8 cellular contexts compared by ENCODE assay signal in the genomic region with DNA sequence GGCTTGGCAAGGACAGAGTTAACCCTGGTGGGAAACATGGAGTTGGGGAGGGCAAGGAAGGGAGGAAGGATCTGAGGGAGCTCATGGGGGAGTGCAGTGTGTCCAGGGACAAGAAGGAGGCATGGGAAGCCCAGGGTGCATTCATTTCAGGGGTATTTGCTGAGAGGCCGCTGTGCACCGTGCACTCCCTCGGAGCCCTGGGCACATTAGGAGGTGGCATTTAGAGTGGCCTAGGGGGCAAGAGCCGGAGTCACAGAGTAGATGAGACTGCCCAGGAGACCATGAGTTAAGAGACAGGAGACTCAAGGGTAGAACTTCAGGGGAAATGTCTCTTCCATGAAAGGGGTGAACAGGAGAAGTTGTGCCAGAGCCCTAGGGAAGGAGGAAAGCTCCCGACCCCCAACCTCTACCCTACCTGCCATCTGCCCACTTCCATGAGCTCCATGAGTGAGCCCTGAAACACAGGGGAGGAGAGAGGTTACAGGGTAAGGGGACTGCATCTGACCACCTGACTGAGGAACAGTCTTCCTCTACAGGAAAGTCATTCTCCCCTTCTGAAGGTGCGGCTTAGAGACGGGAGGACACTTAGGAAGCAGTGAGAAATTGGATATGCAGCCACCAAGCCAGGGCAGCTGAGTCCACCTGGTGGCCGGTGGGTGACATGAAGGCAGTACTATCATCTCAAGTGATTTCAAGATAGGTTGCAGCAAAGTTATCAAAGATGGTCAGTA. TPM values are rescaled to one million over a fixed set of nuclear protein-coding genes. Genes with fewer than 3 reads are reported as not detected.
DNase-seq lines count a peak whose midpoint lies in the region; ATAC-seq and TF ChIP-seq lines count a peak whose summit lies in the region.

No MANE protein-coding gene starts in this region.

- peak; percentile 89 for TF ChIP-seq CTCF in LNCaP clone FGC (IDR thresholded peaks at IDR 0.05; ENCODE audit: control insufficient read depth, extremely low read depth, insufficient read depth)
- TF ChIP-seq CTCF in retinal pigment epithelial cell (conservative IDR thresholded peaks at IDR 0.05; ENCODE audit: low read depth, low read length), result peak; percentile 87

- H3K4me3 ChIP-seq in LNCaP clone FGC (ENCODE audit: low read depth, low read length), result no peak overlapping the region
- no peak overlapping the region for H3K4me3 ChIP-seq in retinal pigment epithelial cell (ENCODE audit: low read length)

- peak; percentile 93 for ATAC-seq in left ventricle myocardium superior
- no peak for ATAC-seq in GM19035 (IDR thresholded peaks at IDR 0.05; ENCODE audit: unreplicated experiment)
- ATAC-seq in HG02885 (IDR thresholded peaks at IDR 0.05; ENCODE audit: poor library complexity, unreplicated experiment), result no peak

- DNase-seq in EH (ENCODE audit: low read depth) (peak; percentile 73), LNCaP clone FGC (ENCODE audit: low read depth) (peak; percentile 68), RKO (ENCODE audit: low spot score) (peak; percentile 56), anterior cingulate cortex (lab: John Stamatoyannopoulos, UW) (peak in 47 of 58 donors; percentile 2 to 66 (median 24)), left ventricle myocardium superior (peak; percentile 84), retinal pigment epithelial cell (ENCODE audit: low read depth) (peak; percentile 13)

- intact Hi-C loops in left ventricle myocardium superior (cut with micrococcal nuclease), result loop anchor here (5.0 kb wide), 1 partner anchor 520 kb away; a partner anchor contains a TSS

RNA-seq across cellular contexts. Expression of gene COPS8, which starts 58.5 kb away (rescaled TPM):
- total RNA-seq in left ventricle myocardium superior, result 90.7 TPM

Comparison
In these comparisons a context has a peak if more than half of its experiments do, and no peak if none do; other contexts are left out.
1. DNase-seq: peak in every context shown above with its lines; median percentile 84 in left ventricle myocardium superior; 73 in EH; 68 in LNCaP clone FGC; 56 in RKO; 24 in anterior cingulate cortex; 13 in retinal pigment epithelial cell.